ENCODE assay signal across 1 cellular context in genomic region chr2:241686649-241687425, GRCh38.
TF ChIP-seq lines count a peak whose summit lies in the region.

Gene DTYMK, minus strand, starts transcription at chr2:241686815. Its CDS starts 32 bp downstream, at chr2:241686783.

TF ChIP-seq in HepG2, 621 proteins besides CTCF, POLR2A, EP300 and RAD21 (continued from another document and continues in another):
- TF ChIP-seq ZNF563 (CRISPR knock-in tag; IDR thresholded peaks at IDR 0.05) (peak; percentile 86), MNT (IDR thresholded peaks at IDR 0.05) (peak; percentile 4; the same call in 1 of the 2 replicates), ATF7-NPFF (CRISPR knock-in tag; IDR thresholded peaks at IDR 0.05; ENCODE audit: low read depth) (peak; percentile 96), ZNF564 (CRISPR knock-in tag; IDR thresholded peaks at IDR 0.05) (peak; percentile 85), ZNF614 (CRISPR knock-in tag; IDR thresholded peaks at IDR 0.05; ENCODE audit: borderline replicate concordance) (0 out of 2 replicates have a peak, but pooled peaks have one; percentile 15), CBX5 (CRISPR knock-in tag; IDR thresholded peaks at IDR 0.05; ENCODE audit: borderline replicate concordance) (no peak), UBTF (CRISPR knock-in tag; IDR thresholded peaks at IDR 0.05) (peak; percentile 87; the same call in 1 of the 2 replicates), ZNF30 (CRISPR knock-in tag; IDR thresholded peaks at IDR 0.05) (no peak; the same call in 1 of the 2 replicates), ZNF839 (CRISPR knock-in tag; IDR thresholded peaks at IDR 0.05; ENCODE audit: borderline replicate concordance) (no peak), ZNF256 (CRISPR knock-in tag; conservative IDR thresholded peaks at IDR 0.05) (peak; percentile 33; the same call in 1 of the 2 replicates), REST (IDR thresholded peaks at IDR 0.05; ENCODE audit: borderline replicate concordance in 1 of 2, low read depth in 1 of 2, low read length in 2 of 2) (no peak; a peak in 1 of 4 replicates), TRIM22 (IDR thresholded peaks at IDR 0.05) (no peak), ZNF512 (CRISPR knock-in tag; IDR thresholded peaks at IDR 0.05) (no peak), HOXA7 (CRISPR knock-in tag; IDR thresholded peaks at IDR 0.05) (no peak; the same call in 1 of the 2 replicates), ZNF337 (CRISPR knock-in tag; IDR thresholded peaks at IDR 0.05; ENCODE audit: borderline replicate concordance, low read depth) (no peak), ZNF776 (CRISPR knock-in tag; IDR thresholded peaks at IDR 0.05) (peak; percentile 89), ATF6 (CRISPR knock-in tag; conservative IDR thresholded peaks at IDR 0.05) (peak; percentile 49; the same call in 1 of the 2 replicates), NFAT5 (CRISPR knock-in tag; IDR thresholded peaks at IDR 0.05) (peak; percentile 85), ZNF251 (CRISPR knock-in tag; IDR thresholded peaks at IDR 0.05) (no peak), ZNF773 (CRISPR knock-in tag; IDR thresholded peaks at IDR 0.05; ENCODE audit: borderline replicate concordance) (peak; percentile 96), ELK4 (CRISPR knock-in tag; IDR thresholded peaks at IDR 0.05; ENCODE audit: borderline replicate concordance) (peak; percentile 75; the same call in 1 of the 2 replicates), DZIP1 (CRISPR knock-in tag; IDR thresholded peaks at IDR 0.05) (peak; percentile 98), AGO2 (optimal IDR thresholded peaks at IDR 0.05; ENCODE audit: low read depth, low read length) (peak; percentile 74), MED1 (CRISPR knock-in tag; IDR thresholded peaks at IDR 0.05) (peak; percentile 90), ZNF24 (IDR thresholded peaks at IDR 0.05) (peak; percentile 66; the same call in 1 of the 2 replicates), SP4 (CRISPR knock-in tag; IDR thresholded peaks at IDR 0.05) (peak; percentile 92), ZNF3 (CRISPR knock-in tag; IDR thresholded peaks at IDR 0.05) (no peak), ZNF577 (CRISPR knock-in tag; IDR thresholded peaks at IDR 0.05; ENCODE audit: borderline replicate concordance, low read depth) (0 out of 2 replicates have a peak, but pooled peaks have one; percentile 29), NCOA1 (CRISPR knock-in tag; IDR thresholded peaks at IDR 0.05) (peak; percentile 87), ARNTL (CRISPR knock-in tag; IDR thresholded peaks at IDR 0.05) (peak; percentile 69), ZNF598 (CRISPR knock-in tag; IDR thresholded peaks at IDR 0.05; ENCODE audit: borderline replicate concordance) (no peak), RBM22 (optimal IDR thresholded peaks at IDR 0.05; ENCODE audit: low read length) (peak; percentile 58), YEATS2 (CRISPR knock-in tag; IDR thresholded peaks at IDR 0.05; ENCODE audit: borderline replicate concordance) (peak; percentile 87; the same call in 1 of the 2 replicates)
